In the genomic region with DNA sequence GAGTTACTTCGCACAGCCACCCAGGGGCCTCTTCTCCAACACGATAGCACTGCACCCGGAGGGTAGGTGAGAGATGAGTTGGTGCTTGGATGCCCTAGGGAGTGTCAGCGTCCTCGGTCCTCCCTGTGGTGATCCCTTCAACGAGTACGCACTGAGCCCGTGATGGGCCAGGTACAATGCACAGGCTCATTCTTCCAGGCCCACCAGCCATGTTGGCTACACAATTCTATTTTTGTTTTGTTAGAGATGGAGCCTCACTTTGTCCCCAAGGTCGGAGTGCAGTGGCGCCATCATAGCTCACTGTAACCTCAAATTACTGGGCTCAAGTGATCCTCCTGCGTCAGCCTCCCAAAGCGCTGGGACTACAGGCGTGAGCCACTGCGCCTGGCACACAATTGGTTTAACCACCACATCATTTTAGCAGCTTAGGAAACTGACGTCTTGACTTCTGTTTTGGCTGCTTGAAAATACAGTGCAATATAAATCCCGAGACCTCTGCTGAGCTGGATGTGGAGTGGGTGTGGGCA, we compare ENCODE assay signal across 1 cellular context.
TF ChIP-seq lines count a peak whose summit lies in the region.

No MANE protein-coding gene starts in this region.

TF ChIP-seq in K562, 482 proteins besides CTCF, POLR2A, EP300 and RAD21 (continued from another document):
- TF ChIP-seq, protein P1, sequence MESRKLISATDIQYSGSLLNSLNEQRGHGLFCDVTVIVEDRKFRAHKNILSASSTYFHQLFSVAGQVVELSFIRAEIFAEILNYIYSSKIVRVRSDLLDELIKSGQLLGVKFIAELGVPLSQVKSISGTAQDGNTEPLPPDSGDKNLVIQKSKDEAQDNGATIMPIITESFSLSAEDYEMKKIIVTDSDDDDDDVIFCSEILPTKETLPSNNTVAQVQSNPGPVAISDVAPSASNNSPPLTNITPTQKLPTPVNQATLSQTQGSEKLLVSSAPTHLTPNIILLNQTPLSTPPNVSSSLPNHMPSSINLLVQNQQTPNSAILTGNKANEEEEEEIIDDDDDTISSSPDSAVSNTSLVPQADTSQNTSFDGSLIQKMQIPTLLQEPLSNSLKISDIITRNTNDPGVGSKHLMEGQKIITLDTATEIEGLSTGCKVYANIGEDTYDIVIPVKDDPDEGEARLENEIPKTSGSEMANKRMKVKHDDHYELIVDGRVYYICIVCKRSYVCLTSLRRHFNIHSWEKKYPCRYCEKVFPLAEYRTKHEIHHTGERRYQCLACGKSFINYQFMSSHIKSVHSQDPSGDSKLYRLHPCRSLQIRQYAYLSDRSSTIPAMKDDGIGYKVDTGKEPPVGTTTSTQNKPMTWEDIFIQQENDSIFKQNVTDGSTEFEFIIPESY (CRISPR knock-in tag; IDR thresholded peaks at IDR 0.05) = peak; percentile 62; the same call in 1 of the 2 replicates
- TF ChIP-seq, protein P2, sequence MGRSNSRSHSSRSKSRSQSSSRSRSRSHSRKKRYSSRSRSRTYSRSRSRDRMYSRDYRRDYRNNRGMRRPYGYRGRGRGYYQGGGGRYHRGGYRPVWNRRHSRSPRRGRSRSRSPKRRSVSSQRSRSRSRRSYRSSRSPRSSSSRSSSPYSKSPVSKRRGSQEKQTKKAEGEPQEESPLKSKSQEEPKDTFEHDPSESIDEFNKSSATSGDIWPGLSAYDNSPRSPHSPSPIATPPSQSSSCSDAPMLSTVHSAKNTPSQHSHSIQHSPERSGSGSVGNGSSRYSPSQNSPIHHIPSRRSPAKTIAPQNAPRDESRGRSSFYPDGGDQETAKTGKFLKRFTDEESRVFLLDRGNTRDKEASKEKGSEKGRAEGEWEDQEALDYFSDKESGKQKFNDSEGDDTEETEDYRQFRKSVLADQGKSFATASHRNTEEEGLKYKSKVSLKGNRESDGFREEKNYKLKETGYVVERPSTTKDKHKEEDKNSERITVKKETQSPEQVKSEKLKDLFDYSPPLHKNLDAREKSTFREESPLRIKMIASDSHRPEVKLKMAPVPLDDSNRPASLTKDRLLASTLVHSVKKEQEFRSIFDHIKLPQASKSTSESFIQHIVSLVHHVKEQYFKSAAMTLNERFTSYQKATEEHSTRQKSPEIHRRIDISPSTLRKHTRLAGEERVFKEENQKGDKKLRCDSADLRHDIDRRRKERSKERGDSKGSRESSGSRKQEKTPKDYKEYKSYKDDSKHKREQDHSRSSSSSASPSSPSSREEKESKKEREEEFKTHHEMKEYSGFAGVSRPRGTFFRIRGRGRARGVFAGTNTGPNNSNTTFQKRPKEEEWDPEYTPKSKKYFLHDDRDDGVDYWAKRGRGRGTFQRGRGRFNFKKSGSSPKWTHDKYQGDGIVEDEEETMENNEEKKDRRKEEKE (IDR thresholded peaks at IDR 0.05; ENCODE audit: borderline replicate concordance in 1 of 2, control insufficient read depth in 1 of 2, low read depth in 2 of 2, low read length in 1 of 2) = no peak
- TF ChIP-seq, protein P3, sequence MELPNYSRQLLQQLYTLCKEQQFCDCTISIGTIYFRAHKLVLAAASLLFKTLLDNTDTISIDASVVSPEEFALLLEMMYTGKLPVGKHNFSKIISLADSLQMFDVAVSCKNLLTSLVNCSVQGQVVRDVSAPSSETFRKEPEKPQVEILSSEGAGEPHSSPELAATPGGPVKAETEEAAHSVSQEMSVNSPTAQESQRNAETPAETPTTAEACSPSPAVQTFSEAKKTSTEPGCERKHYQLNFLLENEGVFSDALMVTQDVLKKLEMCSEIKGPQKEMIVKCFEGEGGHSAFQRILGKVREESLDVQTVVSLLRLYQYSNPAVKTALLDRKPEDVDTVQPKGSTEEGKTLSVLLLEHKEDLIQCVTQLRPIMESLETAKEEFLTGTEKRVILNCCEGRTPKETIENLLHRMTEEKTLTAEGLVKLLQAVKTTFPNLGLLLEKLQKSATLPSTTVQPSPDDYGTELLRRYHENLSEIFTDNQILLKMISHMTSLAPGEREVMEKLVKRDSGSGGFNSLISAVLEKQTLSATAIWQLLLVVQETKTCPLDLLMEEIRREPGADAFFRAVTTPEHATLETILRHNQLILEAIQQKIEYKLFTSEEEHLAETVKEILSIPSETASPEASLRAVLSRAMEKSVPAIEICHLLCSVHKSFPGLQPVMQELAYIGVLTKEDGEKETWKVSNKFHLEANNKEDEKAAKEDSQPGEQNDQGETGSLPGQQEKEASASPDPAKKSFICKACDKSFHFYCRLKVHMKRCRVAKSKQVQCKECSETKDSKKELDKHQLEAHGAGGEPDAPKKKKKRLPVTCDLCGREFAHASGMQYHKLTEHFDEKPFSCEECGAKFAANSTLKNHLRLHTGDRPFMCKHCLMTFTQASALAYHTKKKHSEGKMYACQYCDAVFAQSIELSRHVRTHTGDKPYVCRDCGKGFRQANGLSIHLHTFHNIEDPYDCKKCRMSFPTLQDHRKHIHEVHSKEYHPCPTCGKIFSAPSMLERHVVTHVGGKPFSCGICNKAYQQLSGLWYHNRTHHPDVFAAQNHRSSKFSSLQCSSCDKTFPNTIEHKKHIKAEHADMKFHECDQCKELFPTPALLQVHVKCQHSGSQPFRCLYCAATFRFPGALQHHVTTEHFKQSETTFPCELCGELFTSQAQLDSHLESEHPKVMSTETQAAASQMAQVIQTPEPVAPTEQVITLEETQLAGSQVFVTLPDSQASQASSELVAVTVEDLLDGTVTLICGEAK (IDR thresholded peaks at IDR 0.05) = peak; percentile 61; the same call in 1 of the 2 replicates
- TF ChIP-seq, protein P3 (CRISPR knock-in tag; IDR thresholded peaks at IDR 0.05) = no peak
- TF ChIP-seq NR2C1 (IDR thresholded peaks at IDR 0.05) = no peak
- peak; percentile 25; the same call in 1 of the 2 replicates for TF ChIP-seq NR2C1 (tag; IDR thresholded peaks at IDR 0.05)
- 0 out of 4 replicates have a peak, but pooled peaks of 1 of the 2 experiments have one; percentile 55 for TF ChIP-seq HDAC1 (IDR thresholded peaks at IDR 0.05)
- peak; percentile 21; the same call in 1 of the 2 replicates for TF ChIP-seq NR3C1 (CRISPR knock-in tag; IDR thresholded peaks at IDR 0.05)
- TF ChIP-seq PRMT5 (CRISPR knock-in tag; IDR thresholded peaks at IDR 0.05) = peak; percentile 1; the same call in 1 of the 2 replicates
- TF ChIP-seq TCF3 (CRISPR knock-in tag; IDR thresholded peaks at IDR 0.05) = 0 out of 2 replicates have a peak, but pooled peaks have one; percentile 12
- TF ChIP-seq, protein P4, sequence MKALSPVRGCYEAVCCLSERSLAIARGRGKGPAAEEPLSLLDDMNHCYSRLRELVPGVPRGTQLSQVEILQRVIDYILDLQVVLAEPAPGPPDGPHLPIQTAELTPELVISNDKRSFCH (CRISPR knock-in tag; IDR thresholded peaks at IDR 0.05) = no peak
- TF ChIP-seq, protein P4 (tag; IDR thresholded peaks at IDR 0.05) = peak; percentile 82; the same call in 1 of the 2 replicates
- no peak for TF ChIP-seq HMGN3 (IDR thresholded peaks at IDR 0.05; ENCODE audit: borderline replicate concordance, extremely low read depth, insufficient read length, low read depth, low read length)
